8 cellular contexts compared by ENCODE assay signal in genomic region chr6:13486679-13487121, GRCh38. TPM values are rescaled to one million over a fixed set of nuclear protein-coding genes. Genes with fewer than 3 reads are reported as not detected.
DNase-seq lines count a peak whose midpoint lies in the region; ATAC-seq and TF ChIP-seq lines count a peak whose summit lies in the region.

No MANE protein-coding gene starts in this region.

- WGBS in ovary, 3 donors: 0 to 1% (median 0%) methylated on average over 36 to 39 of the region's 39 CpGs

- TF ChIP-seq POLR2A in Raji (IDR thresholded peaks at IDR 0.05; ENCODE audit: insufficient read depth, low read depth, low read length): peak; percentile 46; the same call in 1 of the 2 replicates
- no peak for TF ChIP-seq POLR2A in ovary (IDR thresholded peaks at IDR 0.05)

- peak; percentile 26 for ATAC-seq in GM19455 (IDR thresholded peaks at IDR 0.05; ENCODE audit: unreplicated experiment)
- ATAC-seq in HG03558 (IDR thresholded peaks at IDR 0.05; ENCODE audit: extremely low read depth, unreplicated experiment): peak; percentile 2

- no peaks in the 10 kb centered on the region for H3K27me3 ChIP-seq in ovary

- H3K4me3 ChIP-seq in ovary: peak overlapping the region; percentile 70

- DNase-seq in COLO668 (lab: John Stamatoyannopoulos, UW; ENCODE audit: unreplicated experiment) (peak; percentile 58), glutamatergic neuron (peak; percentile 69), ovary (peak; percentile 17 to 57 (median 40)), ureter (ENCODE audit: low spot score) (peak; percentile 70)
- DNase-seq in activated naive CD4-positive, alpha-beta T cell treated with anti-CD3 and anti-CD28 coated beads for 36 hours: peak; percentile 69

- no peaks in the 10 kb centered on the region for H3K9me3 Mint-ChIP-seq in activated naive CD4-positive, alpha-beta T cell treated with anti-CD3 and anti-CD28 coated beads for 36 hours
- peaks cover 7% of the 10 kb centered on the region for H3K9me3 Mint-ChIP-seq in glutamatergic neuron (ENCODE audit: unreplicated experiment)

- H3K36me3 ChIP-seq in ovary: no peaks in the 10 kb centered on the region

- CTCF ChIA-PET in activated naive CD4-positive, alpha-beta T cell treated with anti-CD3 and anti-CD28 coated beads for 36 hours (lab: Charles Lee): interaction anchor here (0.8 to 1.6 kb wide), 4 partner anchors 24 to 154 kb away, joined by 3 to 5 read pairs (median 4); no protein-coding TSS in a partner anchor

- TF ChIP-seq CTCF in glutamatergic neuron (IDR thresholded peaks at IDR 0.05; ENCODE audit: partially characterized antibody, unreplicated experiment) (no peak), ovary (IDR thresholded peaks at IDR 0.05) (no peak)

- H3K9me3 ChIP-seq in ovary: no peaks in the 10 kb centered on the region

- no peaks in the 10 kb centered on the region for H3K36me3 Mint-ChIP-seq in activated naive CD4-positive, alpha-beta T cell treated with anti-CD3 and anti-CD28 coated beads for 36 hours (ENCODE audit: low read depth)
- no peaks in the 10 kb centered on the region for H3K36me3 Mint-ChIP-seq in glutamatergic neuron (ENCODE audit: unreplicated experiment)

- H3K4me1 Mint-ChIP-seq in activated naive CD4-positive, alpha-beta T cell treated with anti-CD3 and anti-CD28 coated beads for 36 hours (ENCODE audit: low read depth): peaks cover 24% of the 10 kb centered on the region
- H3K4me1 Mint-ChIP-seq in glutamatergic neuron (ENCODE audit: low read depth, unreplicated experiment): peaks cover 13% of the 10 kb centered on the region

- H3K27ac Mint-ChIP-seq in activated naive CD4-positive, alpha-beta T cell treated with anti-CD3 and anti-CD28 coated beads for 36 hours: peak overlapping the region; percentile 47
- H3K27ac Mint-ChIP-seq in glutamatergic neuron (ENCODE audit: unreplicated experiment): no peak overlapping the region

- H3K4me1 ChIP-seq in ovary (ENCODE audit: insufficient read depth): peaks cover 7% of the 10 kb centered on the region

- H3K4me3 Mint-ChIP-seq in activated naive CD4-positive, alpha-beta T cell treated with anti-CD3 and anti-CD28 coated beads for 36 hours: peak overlapping the region; percentile 92
- peak overlapping the region; percentile 95 for H3K4me3 Mint-ChIP-seq in glutamatergic neuron (ENCODE audit: unreplicated experiment)

- peaks cover 2% of the 10 kb centered on the region for H3K27me3 Mint-ChIP-seq in activated naive CD4-positive, alpha-beta T cell treated with anti-CD3 and anti-CD28 coated beads for 36 hours (ENCODE audit: low read depth)
- H3K27me3 Mint-ChIP-seq in glutamatergic neuron (ENCODE audit: unreplicated experiment): peaks cover 8% of the 10 kb centered on the region

- intact Hi-C loops in activated naive CD4-positive, alpha-beta T cell treated with anti-CD3 and anti-CD28 coated beads for 36 hours (cut with micrococcal nuclease): loop anchor here (1.0 to 2.0 kb wide), 8 partner anchors 32 to 328 kb away; partner anchors contain the start of genes MCUR1 and NOL7
- intact Hi-C loops in ovary (cut with DNase I): no loop called here

- peak overlapping the region; percentile 17 to 65 for H3K27ac ChIP-seq in ovary

- no peak for TF ChIP-seq EP300 in ovary (IDR thresholded peaks at IDR 0.05)

RNA-seq across cellular contexts. Expression of gene GFOD1, which starts 0.7 kb away (rescaled TPM):
- total RNA-seq in activated naive CD4-positive, alpha-beta T cell treated with anti-CD3 and anti-CD28 coated beads for 36 hours: 1 to 10 TPM; 3.7 to 4.2 TPM
- total RNA-seq in glutamatergic neuron (ENCODE audit: unreplicated experiment): 4.1 TPM
- 1 to 10 TPM; 1.4 to 9.2 (median 3.7) TPM for total RNA-seq in ovary
- 1 to 10 TPM; 2.1 to 5.2 TPM for polyA plus RNA-seq in ovary
- 19.3 TPM for total RNA-seq in ureter

Comparison
In these comparisons a context has a peak if more than half of its experiments do, and no peak if none do; other contexts are left out.
1. Peak in every context shown above with its lines: DNase-seq, ATAC-seq, H3K4me3 ChIP-seq and H3K27ac ChIP-seq.